In genomic region chr5:73911761-73912393, GRCh38 we compare ENCODE assay signal across 14 cellular contexts.
DNase-seq lines count a peak whose midpoint lies in the region; FAIRE-seq and TF ChIP-seq lines count a peak whose summit lies in the region.
"Had no signal": no experiment of that assay in that cellular context is flagged by ENCODE, and none has a peak within 500 bp of the region (broad histone marks: within the 10 kb centered on the region; RNA-seq: fewer than 3 reads in every experiment).

No MANE protein-coding gene starts in this region.

- H3K79me2 ChIP-seq in fibroblast of lung (ENCODE audit: control insufficient read depth, insufficient read depth, low read length) = no peaks in the 10 kb centered on the region
- H3K79me2 ChIP-seq: parathyroid adenoma had no signal

- no peaks in the 10 kb centered on the region for H3K4me1 ChIP-seq in fibroblast of lung (ENCODE audit: control insufficient read depth, extremely low read depth, insufficient read depth, low read length)
- H3K4me1 ChIP-seq: parathyroid adenoma had no signal

- no peak overlapping the region for H2AFZ ChIP-seq in fibroblast of lung (ENCODE audit: low read length)
- H2AFZ ChIP-seq: parathyroid adenoma had no signal

- H3K36me3 ChIP-seq in fibroblast of lung (ENCODE audit: control insufficient read depth, insufficient read depth, low read length) = peaks cover 4% of the 10 kb centered on the region

- FAIRE-seq in GM12892 (lab: Jason Lieb, UNC) = no peak
- FAIRE-seq: H1 had no signal

- H3K9me3 ChIP-seq in fibroblast of lung (ENCODE audit: control insufficient read depth, insufficient read depth, low read depth, low read length) = no peaks in the 10 kb centered on the region

- TF ChIP-seq CTCF in fibroblast of lung (conservative IDR thresholded peaks at IDR 0.05 in 1 of 2, IDR thresholded peaks at IDR 0.05 in 1 of 2; ENCODE audit: low read depth in 1 of 2, low read length in 2 of 2) (no peak), dorsolateral prefrontal cortex (IDR thresholded peaks at IDR 0.05 in 54 of 56, conservative IDR thresholded peaks at IDR 0.05 in 2 of 56; ENCODE audit: low read depth in 1 of 56, partially characterized antibody in 56 of 56) (no peak)

- no peaks in the 10 kb centered on the region for H4K20me1 ChIP-seq in fibroblast of lung (ENCODE audit: control insufficient read depth, extremely low read depth, insufficient read depth, low read length)

- no peak overlapping the region for H3K9ac ChIP-seq in fibroblast of lung (ENCODE audit: insufficient read depth, low read length)
- H3K9ac ChIP-seq: parathyroid adenoma had no signal

- DNase-seq in DMS79 (lab: John Stamatoyannopoulos, UW) (peak; percentile 20), NCI-H1105 (lab: John Stamatoyannopoulos, UW) (peak; percentile 65), NCI-H69 (lab: John Stamatoyannopoulos, UW) (peak; percentile 98), fibroblast of lung (ENCODE audit: low read depth in 2 of 2) (peak; percentile 44 to 55), A172 (ENCODE audit: low spot score) (no peak), GM12892 (ENCODE audit: insufficient read length) (no peak), COLO829 (ENCODE audit: low spot score) (no peak), dorsolateral prefrontal cortex (no peak)
- DNase-seq: Calu3; glutamatergic neuron; NCI-H526 treated with DMSO at 0.1 percent for 48 hours; stimulated activated CD4-positive, alpha-beta T cell treated with anti-CD3 and anti-CD28 coated beads, Interleukin-12 subunit alpha, Interleukin-12 subunit beta, amount 100 ng/mL, for 4 hours had no signal

- H3K4me3 ChIP-seq in fibroblast of lung (replicated peaks in 1 of 4; ENCODE audit: control extremely low read depth in 1 of 4, insufficient read depth in 1 of 4, low read depth in 3 of 4, low read length in 4 of 4) (no peak overlapping the region), dorsolateral prefrontal cortex (no peak overlapping the region)

- H3K4me2 ChIP-seq in fibroblast of lung (ENCODE audit: extremely low read depth, insufficient read depth, low read length) = no peak overlapping the region

- H3K27me3 ChIP-seq in fibroblast of lung (ENCODE audit: control insufficient read depth, insufficient read depth, low read length) (no peaks in the 10 kb centered on the region), dorsolateral prefrontal cortex (no peaks in the 10 kb centered on the region)

- intact Hi-C loops in dorsolateral prefrontal cortex (cut with DNase I) = no loop called here

- no peak overlapping the region for H3K27ac ChIP-seq in fibroblast of lung (ENCODE audit: insufficient read depth, low read length)
- H3K27ac ChIP-seq in dorsolateral prefrontal cortex = no peak overlapping the region
- H3K27ac ChIP-seq: parathyroid adenoma had no signal

- no peak for TF ChIP-seq POLR2A in GM12892 (IDR thresholded peaks at IDR 0.05; ENCODE audit: low read depth, low read length)

Comparison
In these comparisons a context has a peak if more than half of its experiments do, and no peak if none do; other contexts are left out.
1. DNase-seq: peak in DMS79 (single experiment), NCI-H1105 (single experiment), NCI-H69 (single experiment) and fibroblast of lung (2 of 2); none in A172 (single experiment), GM12892 (single experiment), COLO829 (single experiment) and dorsolateral prefrontal cortex (0 of 10).